8 cellular contexts compared by ENCODE assay signal in the genomic region with DNA sequence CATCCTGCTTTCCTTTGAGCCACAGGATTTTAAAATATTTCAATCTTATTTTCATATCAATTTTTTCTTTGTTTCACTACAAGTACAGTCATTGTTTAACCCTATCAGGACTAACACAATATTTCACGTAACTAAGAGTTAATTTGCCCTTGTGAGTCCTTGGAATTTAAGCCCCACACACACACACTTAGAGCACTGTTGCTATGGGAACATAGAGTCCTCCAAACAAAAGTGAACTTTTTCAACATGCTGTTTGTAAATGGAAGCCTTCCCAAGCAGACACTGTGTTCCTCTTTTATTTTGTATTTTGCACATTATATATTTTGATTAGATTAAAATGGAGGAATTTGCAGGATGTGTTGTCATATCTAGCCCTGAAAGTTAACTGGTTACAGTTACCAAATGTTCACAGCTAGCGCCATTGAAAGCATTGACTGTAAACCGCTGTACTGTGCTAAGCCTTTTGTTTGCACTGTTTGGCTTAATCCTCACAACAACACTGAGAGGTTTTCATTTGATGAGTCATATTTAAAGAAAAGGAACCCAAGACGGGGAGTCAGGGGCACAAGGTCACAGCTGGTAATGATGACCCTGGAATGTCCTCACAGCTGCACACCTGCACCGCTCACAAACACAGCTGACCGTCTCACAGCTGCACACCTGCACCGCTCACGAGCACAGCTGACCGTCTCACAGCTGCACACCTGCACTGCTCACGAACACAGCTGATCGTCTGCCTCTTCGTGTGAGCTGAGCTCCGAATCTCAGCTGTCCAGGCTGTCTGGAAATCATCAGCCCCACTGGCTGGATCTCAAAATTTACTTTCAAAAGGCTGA. TPM values are rescaled to one million over a fixed set of nuclear protein-coding genes. Genes with fewer than 3 reads are reported as not detected.
DNase-seq lines count a peak whose midpoint lies in the region; ATAC-seq and TF ChIP-seq lines count a peak whose summit lies in the region.

No MANE protein-coding gene starts in this region.

- H3K9me3 Mint-ChIP-seq in nephron: no peaks in the 10 kb centered on the region
- H3K9me3 Mint-ChIP-seq in activated CD8-positive, alpha-beta T cell treated with anti-CD3 and anti-CD28 coated beads for 36 hours: no peaks in the 10 kb centered on the region

- POLR2A ChIA-PET in activated CD8-positive, alpha-beta T cell treated with anti-CD3 and anti-CD28 coated beads for 36 hours (lab: Charles Lee): interaction anchor here (0.7 kb wide), 1 partner anchor 1912 kb away, joined by 3 read pairs; no protein-coding TSS in a partner anchor

- H3K36me3 Mint-ChIP-seq in nephron (ENCODE audit: low read depth): peaks cover 31% of the 10 kb centered on the region
- H3K36me3 Mint-ChIP-seq in activated CD8-positive, alpha-beta T cell treated with anti-CD3 and anti-CD28 coated beads for 36 hours (ENCODE audit: low read depth): peaks cover 27% of the 10 kb centered on the region

- no peak overlapping the region for H3K4me3 ChIP-seq in choroid plexus epithelial cell (ENCODE audit: low read depth, low read length)

- intact Hi-C loops in activated CD8-positive, alpha-beta T cell treated with anti-CD3 and anti-CD28 coated beads for 36 hours (cut with micrococcal nuclease): no loop called here

- no peak for ATAC-seq in GM21723 (IDR thresholded peaks at IDR 0.05; ENCODE audit: unreplicated experiment)
- no peak for ATAC-seq in activated CD8-positive, alpha-beta T cell treated with anti-CD3 and anti-CD28 coated beads for 36 hours

- peaks cover 32% of the 10 kb centered on the region for H3K4me1 Mint-ChIP-seq in nephron
- H3K4me1 Mint-ChIP-seq in activated CD8-positive, alpha-beta T cell treated with anti-CD3 and anti-CD28 coated beads for 36 hours (ENCODE audit: low read depth): peaks cover 22% of the 10 kb centered on the region

- no peak overlapping the region for H3K4me3 Mint-ChIP-seq in nephron
- H3K4me3 Mint-ChIP-seq in activated CD8-positive, alpha-beta T cell treated with anti-CD3 and anti-CD28 coated beads for 36 hours: no peak overlapping the region

- CTCF ChIA-PET in activated CD8-positive, alpha-beta T cell treated with anti-CD3 and anti-CD28 coated beads for 36 hours (lab: Charles Lee): interaction anchor here (1.0 to 2.2 kb wide), 3 partner anchors 12 to 13 kb away, joined by 3 to 11 read pairs (median 6); no protein-coding TSS in a partner anchor

- DNase-seq in NCI-H2081 (lab: John Stamatoyannopoulos, UW): peak; percentile 27 to 73
- no peak for DNase-seq in NCI-H2081 treated with DMSO at 0.1 percent for 48 hours (lab: John Stamatoyannopoulos, UW)
- peak; percentile 56 for DNase-seq in NCI-H1105 (lab: John Stamatoyannopoulos, UW)
- peak; percentile 79 for DNase-seq in choroid plexus epithelial cell (ENCODE audit: low read depth)
- DNase-seq in midbrain (lab: John Stamatoyannopoulos, UW): no peak
- DNase-seq in activated CD8-positive, alpha-beta T cell treated with anti-CD3 and anti-CD28 coated beads for 36 hours: no peak

- H3K27me3 Mint-ChIP-seq in nephron (ENCODE audit: low read depth): no peaks in the 10 kb centered on the region
- no peaks in the 10 kb centered on the region for H3K27me3 Mint-ChIP-seq in activated CD8-positive, alpha-beta T cell treated with anti-CD3 and anti-CD28 coated beads for 36 hours

- TF ChIP-seq CTCF in choroid plexus epithelial cell (conservative IDR thresholded peaks at IDR 0.05; ENCODE audit: low read depth, low read length) (no peak), nephron (IDR thresholded peaks at IDR 0.05; ENCODE audit: unreplicated experiment in 3 of 3) (no peak)
- no peak for TF ChIP-seq CTCF in activated CD8-positive, alpha-beta T cell treated with anti-CD3 and anti-CD28 coated beads for 36 hours (IDR thresholded peaks at IDR 0.05)

- H3K27ac Mint-ChIP-seq in nephron: peak overlapping the region; percentile 35 to 47 (median 45)
- no peak overlapping the region for H3K27ac Mint-ChIP-seq in activated CD8-positive, alpha-beta T cell treated with anti-CD3 and anti-CD28 coated beads for 36 hours

RNA-seq across cellular contexts. Expression of a gene that starts 6.3 kb away (rescaled TPM):
- 10 to 100 TPM; 68.2 to 71.8 TPM for total RNA-seq in activated CD8-positive, alpha-beta T cell treated with anti-CD3 and anti-CD28 coated beads for 36 hours

Comparison
In these comparisons a context has a peak if more than half of its experiments do, and no peak if none do; other contexts are left out.
1. DNase-seq: peak in NCI-H2081 (2 of 2), NCI-H1105 (single experiment) and choroid plexus epithelial cell (single experiment); none in NCI-H2081 treated with DMSO at 0.1 percent for 48 hours (single experiment), midbrain (single experiment) and activated CD8-positive, alpha-beta T cell treated with anti-CD3 and anti-CD28 coated beads for 36 hours (single experiment).